ENCODE assay signal across 1 cellular context in the genomic region with DNA sequence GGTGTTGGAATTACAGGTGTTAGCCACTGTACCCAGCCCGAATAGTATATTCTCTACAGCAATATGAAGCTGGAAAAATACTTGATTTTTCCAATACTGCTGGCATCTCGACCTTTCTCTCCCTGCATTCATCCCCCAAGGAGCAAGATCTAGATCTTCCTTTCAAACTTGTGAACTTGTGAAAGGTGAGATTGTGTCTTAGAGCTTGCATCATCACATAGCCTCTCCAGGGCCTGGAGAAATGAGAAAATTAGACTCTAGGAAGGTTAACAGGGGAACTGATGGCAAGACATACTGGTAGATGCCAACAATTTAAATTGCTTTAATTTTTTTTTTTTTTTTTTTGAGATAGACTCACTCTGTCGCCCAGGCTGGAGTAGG.
A peak's percentile ranks its signal among the peaks of the same experiment; 100 is the strongest.
TF ChIP-seq lines count a peak whose summit lies in the region.

No MANE protein-coding gene starts in this region.

TF ChIP-seq in K562, 482 proteins besides CTCF, POLR2A, EP300 and RAD21 (continued from another document):
- TF ChIP-seq, protein P1, sequence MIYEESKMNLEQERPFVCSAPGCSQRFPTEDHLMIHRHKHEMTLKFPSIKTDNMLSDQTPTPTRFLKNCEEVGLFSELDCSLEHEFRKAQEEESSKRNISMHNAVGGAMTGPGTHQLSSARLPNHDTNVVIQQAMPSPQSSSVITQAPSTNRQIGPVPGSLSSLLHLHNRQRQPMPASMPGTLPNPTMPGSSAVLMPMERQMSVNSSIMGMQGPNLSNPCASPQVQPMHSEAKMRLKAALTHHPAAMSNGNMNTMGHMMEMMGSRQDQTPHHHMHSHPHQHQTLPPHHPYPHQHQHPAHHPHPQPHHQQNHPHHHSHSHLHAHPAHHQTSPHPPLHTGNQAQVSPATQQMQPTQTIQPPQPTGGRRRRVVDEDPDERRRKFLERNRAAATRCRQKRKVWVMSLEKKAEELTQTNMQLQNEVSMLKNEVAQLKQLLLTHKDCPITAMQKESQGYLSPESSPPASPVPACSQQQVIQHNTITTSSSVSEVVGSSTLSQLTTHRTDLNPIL (CRISPR knock-in tag; IDR thresholded peaks at IDR 0.05), result no peak
- TF ChIP-seq ZNF175 (CRISPR knock-in tag; IDR thresholded peaks at IDR 0.05; ENCODE audit: low read depth) (0 out of 2 replicates have a peak, but pooled peaks have one; percentile 19), CUX1 (CRISPR knock-in tag; IDR thresholded peaks at IDR 0.05) (no peak), NFRKB (IDR thresholded peaks at IDR 0.05; ENCODE audit: low read depth) (0 out of 2 replicates have a peak, but pooled peaks have one; percentile 21), ZNF316 (IDR thresholded peaks at IDR 0.05) (no peak), ARID2 (IDR thresholded peaks at IDR 0.05) (no peak), ATF1 (CRISPR knock-in tag; IDR thresholded peaks at IDR 0.05) (no peak), ATF1 (tag; IDR thresholded peaks at IDR 0.05) (no peak), ZKSCAN1 (IDR thresholded peaks at IDR 0.05; ENCODE audit: low read depth, low read length) (no peak), MXI1 (IDR thresholded peaks at IDR 0.05; ENCODE audit: low read depth, low read length) (no peak), TCF7 (IDR thresholded peaks at IDR 0.05; ENCODE audit: borderline replicate concordance) (no peak), ZNF586 (CRISPR knock-in tag; conservative IDR thresholded peaks at IDR 0.05) (no peak), JUND (IDR thresholded peaks at IDR 0.05; ENCODE audit: borderline replicate concordance, low read depth, low read length) (peak; percentile 48), JUND (tag; IDR thresholded peaks at IDR 0.05; ENCODE audit: borderline replicate concordance, low read depth, low read length) (no peak), SIN3A (IDR thresholded peaks at IDR 0.05; ENCODE audit: borderline replicate concordance in 2 of 2, control insufficient read depth in 1 of 2, low read depth in 2 of 2, low read length in 2 of 2) (no peak), LCOR (CRISPR knock-in tag; IDR thresholded peaks at IDR 0.05) (no peak), YY1 (IDR thresholded peaks at IDR 0.05; ENCODE audit: borderline replicate concordance in 1 of 3, control insufficient read depth in 1 of 3, extremely low read depth in 1 of 3, insufficient read depth in 3 of 3, insufficient read length in 1 of 3, insufficient replicate concordance in 2 of 3, low read depth in 1 of 3, low read length in 2 of 3) (no peak), RFX7 (CRISPR knock-in tag; IDR thresholded peaks at IDR 0.05) (no peak), ZNF740 (CRISPR knock-in tag; IDR thresholded peaks at IDR 0.05) (no peak), ZNF740 (tag; IDR thresholded peaks at IDR 0.05) (no peak), ZNF780A (CRISPR knock-in tag; IDR thresholded peaks at IDR 0.05) (no peak), FOXJ2 (tag; IDR thresholded peaks at IDR 0.05) (no peak), IRF1 (CRISPR knock-in tag; IDR thresholded peaks at IDR 0.05; ENCODE audit: borderline replicate concordance) (no peak), ZBED1 (IDR thresholded peaks at IDR 0.05) (no peak), ZNF408 (CRISPR knock-in tag; IDR thresholded peaks at IDR 0.05; ENCODE audit: low read depth) (no peak), CEBPB (tag; IDR thresholded peaks at IDR 0.05) (peak; percentile 71), SMARCA5 (IDR thresholded peaks at IDR 0.05) (no peak), HIVEP1 (CRISPR knock-in tag; IDR thresholded peaks at IDR 0.05) (no peak), EZH2 (IDR thresholded peaks at IDR 0.05; ENCODE audit: borderline replicate concordance, low read depth, low read length) (no peak), OTX1 (CRISPR knock-in tag; IDR thresholded peaks at IDR 0.05) (no peak), KLF6 (CRISPR knock-in tag; IDR thresholded peaks at IDR 0.05; ENCODE audit: borderline replicate concordance) (no peak), SIN3B (IDR thresholded peaks at IDR 0.05; ENCODE audit: low read depth) (no peak), TRIM25 (IDR thresholded peaks at IDR 0.05; ENCODE audit: borderline replicate concordance) (no peak), SMARCE1 (IDR thresholded peaks at IDR 0.05) (0 out of 2 replicates have a peak, but pooled peaks have one; percentile 25), KAT2B (IDR thresholded peaks at IDR 0.05; ENCODE audit: low read depth, low read length) (no peak), HMG20A (CRISPR knock-in tag; conservative IDR thresholded peaks at IDR 0.05) (no peak), ARID1B (IDR thresholded peaks at IDR 0.05) (peak; percentile 19; the same call in 1 of the 2 replicates), ZNF764 (CRISPR knock-in tag; IDR thresholded peaks at IDR 0.05; ENCODE audit: low read depth) (no peak), RFX1 (IDR thresholded peaks at IDR 0.05) (no peak), SLC30A9 (CRISPR knock-in tag; IDR thresholded peaks at IDR 0.05) (no peak), HDAC3 (IDR thresholded peaks at IDR 0.05; ENCODE audit: borderline replicate concordance, partially characterized antibody) (no peak), NFYB (IDR thresholded peaks at IDR 0.05; ENCODE audit: extremely low read depth, insufficient read length) (no peak), NCOA1 (IDR thresholded peaks at IDR 0.05; ENCODE audit: low read depth) (no peak), ZNF354B (CRISPR knock-in tag; IDR thresholded peaks at IDR 0.05) (no peak)
- TF ChIP-seq, protein P2, sequence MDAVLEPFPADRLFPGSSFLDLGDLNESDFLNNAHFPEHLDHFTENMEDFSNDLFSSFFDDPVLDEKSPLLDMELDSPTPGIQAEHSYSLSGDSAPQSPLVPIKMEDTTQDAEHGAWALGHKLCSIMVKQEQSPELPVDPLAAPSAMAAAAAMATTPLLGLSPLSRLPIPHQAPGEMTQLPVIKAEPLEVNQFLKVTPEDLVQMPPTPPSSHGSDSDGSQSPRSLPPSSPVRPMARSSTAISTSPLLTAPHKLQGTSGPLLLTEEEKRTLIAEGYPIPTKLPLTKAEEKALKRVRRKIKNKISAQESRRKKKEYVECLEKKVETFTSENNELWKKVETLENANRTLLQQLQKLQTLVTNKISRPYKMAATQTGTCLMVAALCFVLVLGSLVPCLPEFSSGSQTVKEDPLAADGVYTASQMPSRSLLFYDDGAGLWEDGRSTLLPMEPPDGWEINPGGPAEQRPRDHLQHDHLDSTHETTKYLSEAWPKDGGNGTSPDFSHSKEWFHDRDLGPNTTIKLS (IDR thresholded peaks at IDR 0.05; ENCODE audit: borderline replicate concordance, low read depth), result no peak
- TF ChIP-seq, protein P3, sequence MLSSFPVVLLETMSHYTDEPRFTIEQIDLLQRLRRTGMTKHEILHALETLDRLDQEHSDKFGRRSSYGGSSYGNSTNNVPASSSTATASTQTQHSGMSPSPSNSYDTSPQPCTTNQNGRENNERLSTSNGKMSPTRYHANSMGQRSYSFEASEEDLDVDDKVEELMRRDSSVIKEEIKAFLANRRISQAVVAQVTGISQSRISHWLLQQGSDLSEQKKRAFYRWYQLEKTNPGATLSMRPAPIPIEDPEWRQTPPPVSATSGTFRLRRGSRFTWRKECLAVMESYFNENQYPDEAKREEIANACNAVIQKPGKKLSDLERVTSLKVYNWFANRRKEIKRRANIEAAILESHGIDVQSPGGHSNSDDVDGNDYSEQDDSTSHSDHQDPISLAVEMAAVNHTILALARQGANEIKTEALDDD (IDR thresholded peaks at IDR 0.05), result 0 out of 2 replicates have a peak, but pooled peaks have one; percentile 6
- TF ChIP-seq, protein P4, sequence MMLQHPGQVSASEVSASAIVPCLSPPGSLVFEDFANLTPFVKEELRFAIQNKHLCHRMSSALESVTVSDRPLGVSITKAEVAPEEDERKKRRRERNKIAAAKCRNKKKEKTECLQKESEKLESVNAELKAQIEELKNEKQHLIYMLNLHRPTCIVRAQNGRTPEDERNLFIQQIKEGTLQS (IDR thresholded peaks at IDR 0.05), result peak; percentile 94
- TF ChIP-seq, protein P4 (CRISPR knock-in tag; conservative IDR thresholded peaks at IDR 0.05), result no peak
- TF ChIP-seq, protein P5, sequence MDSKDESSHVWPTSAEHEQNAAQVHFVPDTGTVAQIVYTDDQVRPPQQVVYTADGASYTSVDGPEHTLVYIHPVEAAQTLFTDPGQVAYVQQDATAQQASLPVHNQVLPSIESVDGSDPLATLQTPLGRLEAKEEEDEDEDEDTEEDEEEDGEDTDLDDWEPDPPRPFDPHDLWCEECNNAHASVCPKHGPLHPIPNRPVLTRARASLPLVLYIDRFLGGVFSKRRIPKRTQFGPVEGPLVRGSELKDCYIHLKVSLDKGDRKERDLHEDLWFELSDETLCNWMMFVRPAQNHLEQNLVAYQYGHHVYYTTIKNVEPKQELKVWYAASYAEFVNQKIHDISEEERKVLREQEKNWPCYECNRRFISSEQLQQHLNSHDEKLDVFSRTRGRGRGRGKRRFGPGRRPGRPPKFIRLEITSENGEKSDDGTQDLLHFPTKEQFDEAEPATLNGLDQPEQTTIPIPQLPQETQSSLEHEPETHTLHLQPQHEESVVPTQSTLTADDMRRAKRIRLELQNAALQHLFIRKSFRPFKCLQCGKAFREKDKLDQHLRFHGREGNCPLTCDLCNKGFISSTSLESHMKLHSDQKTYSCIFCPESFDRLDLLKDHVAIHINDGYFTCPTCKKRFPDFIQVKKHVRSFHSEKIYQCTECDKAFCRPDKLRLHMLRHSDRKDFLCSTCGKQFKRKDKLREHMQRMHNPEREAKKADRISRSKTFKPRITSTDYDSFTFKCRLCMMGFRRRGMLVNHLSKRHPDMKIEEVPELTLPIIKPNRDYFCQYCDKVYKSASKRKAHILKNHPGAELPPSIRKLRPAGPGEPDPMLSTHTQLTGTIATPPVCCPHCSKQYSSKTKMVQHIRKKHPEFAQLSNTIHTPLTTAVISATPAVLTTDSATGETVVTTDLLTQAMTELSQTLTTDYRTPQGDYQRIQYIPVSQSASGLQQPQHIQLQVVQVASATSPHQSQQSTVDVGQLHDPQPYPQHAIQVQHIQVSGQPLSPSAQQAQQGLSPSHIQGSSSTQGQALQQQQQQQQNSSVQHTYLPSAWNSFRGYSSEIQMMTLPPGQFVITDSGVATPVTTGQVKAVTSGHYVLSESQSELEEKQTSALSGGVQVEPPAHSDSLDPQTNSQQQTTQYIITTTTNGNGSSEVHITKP (IDR thresholded peaks at IDR 0.05; ENCODE audit: partially characterized antibody), result no peak
TF ChIP-seq in K562: peak in this region for 16.
